Comparison of ENCODE assay signal across 35 cellular contexts in the genomic region with DNA sequence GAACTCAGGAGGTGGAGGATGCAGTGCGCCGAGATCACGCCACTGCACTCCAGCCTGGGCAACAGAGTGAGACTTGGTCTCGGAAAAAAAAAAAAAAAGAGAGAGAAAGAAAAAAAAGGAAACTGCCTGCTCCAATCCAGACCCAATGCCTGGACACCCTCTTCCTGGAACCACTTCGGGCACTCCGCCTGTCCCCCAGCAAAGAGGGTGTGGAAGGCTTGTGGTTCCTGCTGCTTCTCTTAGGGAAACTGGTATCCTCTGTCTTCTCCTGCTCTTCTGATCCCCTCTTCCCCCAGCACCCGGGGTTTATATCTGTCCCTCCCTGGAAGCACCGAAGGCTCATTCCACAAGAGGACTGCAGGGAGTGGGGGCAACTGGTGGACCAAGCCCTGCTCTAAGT. TPM values are rescaled to one million over a fixed set of nuclear protein-coding genes. Genes with fewer than 3 reads are reported as not detected.
"Had no signal": no experiment of that assay in that cellular context is flagged by ENCODE, and none has a peak within 500 bp of the region (broad histone marks: within the 10 kb centered on the region; RNA-seq: fewer than 3 reads in every experiment).

No MANE protein-coding gene starts in this region.

- H3K9me3 ChIP-seq: adrenal gland, body of pancreas, breast epithelium had no signal

- H3K4me1 ChIP-seq: adrenal gland, body of pancreas, breast epithelium had no signal

- H3K27ac ChIP-seq: adrenal gland, body of pancreas, brain microvascular endothelial cell, breast epithelium, VCaP had no signal

- H3K36me3 ChIP-seq: adrenal gland, brain microvascular endothelial cell, breast epithelium had no signal

- H3K4me3 ChIP-seq: adrenal gland, body of pancreas, breast epithelium had no signal

- ATAC-seq: activated CD8-positive, alpha-beta T cell treated with anti-CD3 and anti-CD28 coated beads for 36 hours; activated naive CD4-positive, alpha-beta T cell treated with anti-CD3 and anti-CD28 coated beads, Interleukin-2, amount 50 U/mL, for 72 hours; activated T-helper 17 cell treated with anti-CD3 and anti-CD28 coated beads, Interleukin-2, amount 50 U/mL, for 72 hours; body of pancreas had no signal

- DNase-seq: activated B cell treated with CpG ODN at 0.5 μM for 24 hours; activated CD4-positive, alpha-beta memory T cell treated with anti-CD3 and anti-CD28 coated beads for 36 hours; activated CD4-positive, alpha-beta T cell treated with anti-CD3 and anti-CD28 coated beads for 4 hours; activated CD4-positive, alpha-beta T cell treated with anti-CD3 and anti-CD28 coated beads, Interleukin-2, amount 10 ng/mL, durations not matched to agents 24 days and 14 days; activated CD4-positive, alpha-beta T cell treated with anti-CD3 and anti-CD28 coated beads, Interleukin-2, amount 50 U/mL, for 1 hour; activated CD4-positive, alpha-beta T cell treated with anti-CD3 and anti-CD28 coated beads, Interleukin-2, amount 50 U/mL, for 4 hours; activated CD4-positive, CD25-positive, alpha-beta regulatory T cell treated with anti-CD3 and anti-CD28 coated beads, Interleukin-2, amount 50 U/mL, for 72 hours; activated CD8-positive, alpha-beta memory T cell treated with anti-CD3 and anti-CD28 coated beads, Interleukin-2, amount 50 U/mL, for 4 hours; activated CD8-positive, alpha-beta T cell treated with anti-CD3 and anti-CD28 coated beads for 36 hours; activated effector memory CD4-positive, alpha-beta T cell treated with anti-CD3 and anti-CD28 coated beads, Interleukin-2, amount 50 U/mL, for 16 hours; activated gamma-delta T cell treated with Interleukin-2 at 50 U/mL for 16 hours; activated naive CD4-positive, alpha-beta T cell; activated naive CD4-positive, alpha-beta T cell treated with anti-CD3 and anti-CD28 coated beads for 36 hours; activated naive CD4-positive, alpha-beta T cell treated with anti-CD3 and anti-CD28 coated beads, Interleukin-2, amount 50 U/mL, for 16 hours; activated naive CD8-positive, alpha-beta T cell treated with anti-CD3 and anti-CD28 coated beads for 36 hours; activated T-cell treated with anti-CD3 and anti-CD28 coated beads for 4 hours; activated T-cell treated with anti-CD3 and anti-CD28 coated beads, Interleukin-2, amount 50 U/mL, for 1 hour; activated T-cell treated with anti-CD3 and anti-CD28 coated beads, Interleukin-2, amount 50 U/mL, for 48 hours; adrenal gland; amniotic stem cell; aorta; brain microvascular endothelial cell; central memory CD4-positive, alpha-beta T cell; T-helper 1 cell; T-helper 2 cell; T-helper 9 cell had no signal

- H3K27me3 ChIP-seq: adrenal gland, body of pancreas, brain microvascular endothelial cell, breast epithelium had no signal

RNA-seq across cellular contexts. Expression of a gene that starts 13.3 kb away (rescaled TPM):
- total RNA-seq: activated B cell treated with CpG ODN at 0.5 μM for 24 hours; activated CD4-positive, alpha-beta memory T cell treated with anti-CD3 and anti-CD28 coated beads for 36 hours; activated CD4-positive, alpha-beta T cell treated with anti-CD3 and anti-CD28 coated beads, Interleukin-2, amount 10 ng/mL, durations not matched to agents 24 days and 14 days; activated CD8-positive, alpha-beta memory T cell treated with anti-CD3 and anti-CD28 coated beads for 36 hours; activated CD8-positive, alpha-beta T cell treated with anti-CD3 and anti-CD28 coated beads for 36 hours; activated naive CD4-positive, alpha-beta T cell treated with anti-CD3 and anti-CD28 coated beads for 36 hours; activated naive CD4-positive, alpha-beta T cell treated with anti-CD3 and anti-CD28 coated beads, Interleukin-2, amount 50 U/mL, for 72 hours; activated naive CD8-positive, alpha-beta T cell treated with anti-CD3 and anti-CD28 coated beads for 36 hours; activated T-helper 1 cell treated with anti-CD3 and anti-CD28 coated beads, Interleukin-12 subunit alpha, Interleukin-12 subunit beta, Interleukin-2, Interleukin-4 antibody, amounts not matched to agents 30 ng/mL and 10 ng/mL and 1 ng/mL, durations not matched to agents 14 hours and 24 hours and 36 hours; activated T-helper 17 cell treated with anti-CD3 and anti-CD28 coated beads, Interleukin-2, amount 50 U/mL, for 72 hours; aorta; astrocyte; body of pancreas; breast epithelium; cerebellum had no signal
- polyA plus RNA-seq: adrenal gland, aorta had no signal

RNA-seq across cellular contexts. Expression of a gene that starts 16.5 kb away (rescaled TPM):
- total RNA-seq: activated B cell treated with CpG ODN at 0.5 μM for 24 hours; activated CD4-positive, alpha-beta memory T cell treated with anti-CD3 and anti-CD28 coated beads for 36 hours; activated CD4-positive, alpha-beta T cell treated with anti-CD3 and anti-CD28 coated beads, Interleukin-2, amount 10 ng/mL, durations not matched to agents 24 days and 14 days; activated CD8-positive, alpha-beta memory T cell treated with anti-CD3 and anti-CD28 coated beads for 36 hours; activated CD8-positive, alpha-beta T cell treated with anti-CD3 and anti-CD28 coated beads for 36 hours; activated naive CD4-positive, alpha-beta T cell treated with anti-CD3 and anti-CD28 coated beads for 36 hours; activated naive CD4-positive, alpha-beta T cell treated with anti-CD3 and anti-CD28 coated beads, Interleukin-2, amount 50 U/mL, for 72 hours; activated naive CD8-positive, alpha-beta T cell treated with anti-CD3 and anti-CD28 coated beads for 36 hours; activated T-helper 1 cell treated with anti-CD3 and anti-CD28 coated beads, Interleukin-12 subunit alpha, Interleukin-12 subunit beta, Interleukin-2, Interleukin-4 antibody, amounts not matched to agents 30 ng/mL and 10 ng/mL and 1 ng/mL, durations not matched to agents 14 hours and 24 hours and 36 hours; activated T-helper 17 cell treated with anti-CD3 and anti-CD28 coated beads, Interleukin-2, amount 50 U/mL, for 72 hours; aorta; body of pancreas; cerebellum had no signal
- polyA plus RNA-seq: aorta had no signal
